27 cellular contexts compared by ENCODE assay signal in the genomic region with DNA sequence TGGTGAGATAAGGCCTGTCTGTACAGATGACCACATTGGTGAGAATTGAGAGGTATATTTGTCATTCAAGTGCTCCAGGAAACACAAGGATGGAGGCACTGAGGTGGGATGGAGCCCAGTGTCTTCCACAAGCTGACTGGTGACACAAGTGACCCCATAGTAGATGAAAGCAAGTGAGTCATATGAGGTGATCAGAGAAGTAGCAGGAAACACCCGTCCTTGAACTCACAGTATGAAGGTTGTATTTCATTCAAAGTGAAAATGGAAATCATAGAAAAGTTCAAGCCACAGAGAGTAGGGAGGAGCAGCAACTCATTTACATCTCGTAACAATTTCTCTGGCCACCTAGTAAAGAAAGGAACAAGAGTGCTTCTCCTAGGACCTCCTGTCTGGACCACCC.
"Had no signal": no experiment of that assay in that cellular context is flagged by ENCODE, and none has a peak within 500 bp of the region (broad histone marks: within the 10 kb centered on the region; RNA-seq: fewer than 3 reads in every experiment).

No MANE protein-coding gene starts in this region.

- H3K36me3 ChIP-seq: brain microvascular endothelial cell, heart left ventricle had no signal

- ATAC-seq: activated T-cell treated with anti-CD3 and anti-CD28 coated beads, Interleukin-2, amount 50 U/mL, for 4 hours; esophagus mucosa; heart left ventricle had no signal

- H3K27me3 ChIP-seq: brain microvascular endothelial cell, heart left ventricle had no signal

- DNase-seq: activated CD4-positive, alpha-beta T cell treated with anti-CD3 and anti-CD28 coated beads for 4 hours; activated CD4-positive, alpha-beta T cell treated with anti-CD3 and anti-CD28 coated beads, Interleukin-2, amount 10 ng/mL, durations not matched to agents 7 days and 5 days; activated CD4-positive, alpha-beta T cell treated with anti-CD3 and anti-CD28 coated beads, Interleukin-2, amount 50 U/mL, for 48 hours; activated CD4-positive, CD25-positive, alpha-beta regulatory T cell; activated CD4-positive, CD25-positive, alpha-beta regulatory T cell treated with anti-CD3 and anti-CD28 coated beads, Interleukin-2, amount 50 U/mL, for 72 hours; activated CD8-positive, alpha-beta memory T cell treated with anti-CD3 and anti-CD28 coated beads, Interleukin-2, amount 50 U/mL, for 48 hours; activated gamma-delta T cell; activated naive CD4-positive, alpha-beta T cell; activated naive CD4-positive, alpha-beta T cell treated with anti-CD3 and anti-CD28 coated beads, Interleukin-2, amount 10 ng/mL, durations not matched to agents 7 days and 5 days; activated naive CD8-positive, alpha-beta T cell treated with anti-CD3 and anti-CD28 coated beads, Interleukin-2, amount 10 ng/mL, durations not matched to agents 7 days and 5 days; activated T-cell treated with anti-CD3 and anti-CD28 coated beads for 4 hours; activated T-cell treated with anti-CD3 and anti-CD28 coated beads, Interleukin-2, amount 50 U/mL, for 4 hours; amniotic stem cell; anterior cingulate cortex; brain microvascular endothelial cell; dorsolateral prefrontal cortex; effector memory CD4-positive, alpha-beta T cell; endodermal cell; foreskin fibroblast; glutamatergic neuron; heart left ventricle; T-helper 2 cell had no signal

- H3K4me3 ChIP-seq: coronary artery, dorsolateral prefrontal cortex, heart left ventricle had no signal

- H3K4me1 ChIP-seq: heart left ventricle had no signal

- H3K27ac ChIP-seq: brain microvascular endothelial cell, coronary artery, dorsolateral prefrontal cortex, heart left ventricle had no signal

- H3K4me1 Mint-ChIP-seq: activated CD4-positive, alpha-beta T cell treated with anti-CD3 and anti-CD28 coated beads, Interleukin-2, amount 10 ng/mL, durations not matched to agents 7 days and 5 days; activated naive CD4-positive, alpha-beta T cell treated with anti-CD3 and anti-CD28 coated beads, Interleukin-2, amount 10 ng/mL, durations not matched to agents 7 days and 5 days; activated naive CD8-positive, alpha-beta T cell treated with anti-CD3 and anti-CD28 coated beads, Interleukin-2, amount 10 ng/mL, durations not matched to agents 7 days and 5 days; central memory CD8-positive, alpha-beta T cell; endodermal cell had no signal

- H3K27me3 Mint-ChIP-seq: activated naive CD4-positive, alpha-beta T cell treated with anti-CD3 and anti-CD28 coated beads, Interleukin-2, amount 10 ng/mL, durations not matched to agents 7 days and 5 days; activated naive CD8-positive, alpha-beta T cell treated with anti-CD3 and anti-CD28 coated beads, Interleukin-2, amount 10 ng/mL, durations not matched to agents 7 days and 5 days; central memory CD8-positive, alpha-beta T cell; dendritic cell treated with granulocyte-macrophage colony-stimulating factor and Interleukin-4, amounts not matched to agents 40 ng/mL and 50 ng/mL, for 4 days had no signal

- H3K9me3 Mint-ChIP-seq: activated CD4-positive, alpha-beta T cell treated with anti-CD3 and anti-CD28 coated beads, Interleukin-2, amount 10 ng/mL, durations not matched to agents 7 days and 5 days; activated naive CD4-positive, alpha-beta T cell treated with anti-CD3 and anti-CD28 coated beads, Interleukin-2, amount 10 ng/mL, durations not matched to agents 7 days and 5 days; activated T-cell treated with anti-CD3 and anti-CD28 coated beads, Interleukin-2, amount 50 U/mL, for 4 hours; activated T-helper 1 cell treated with anti-CD3 and anti-CD28 coated beads, Interleukin-12 subunit alpha, Interleukin-12 subunit beta, Interleukin-2, Interleukin-4 antibody, amounts not matched to agents 30 ng/mL and 10 ng/mL and 1 ng/mL, durations not matched to agents 14 hours and 24 hours and 36 hours; central memory CD8-positive, alpha-beta T cell; dendritic cell treated with granulocyte-macrophage colony-stimulating factor and Interleukin-4, amounts not matched to agents 40 ng/mL and 50 ng/mL, for 4 days had no signal

- H3K36me3 Mint-ChIP-seq: activated naive CD4-positive, alpha-beta T cell treated with anti-CD3 and anti-CD28 coated beads, Interleukin-2, amount 10 ng/mL, durations not matched to agents 7 days and 5 days; activated naive CD8-positive, alpha-beta T cell treated with anti-CD3 and anti-CD28 coated beads, Interleukin-2, amount 10 ng/mL, durations not matched to agents 7 days and 5 days had no signal

- H3K4me3 Mint-ChIP-seq: activated CD4-positive, alpha-beta T cell treated with anti-CD3 and anti-CD28 coated beads, Interleukin-2, amount 10 ng/mL, durations not matched to agents 7 days and 5 days; activated naive CD4-positive, alpha-beta T cell treated with anti-CD3 and anti-CD28 coated beads, Interleukin-2, amount 10 ng/mL, durations not matched to agents 7 days and 5 days; activated naive CD8-positive, alpha-beta T cell treated with anti-CD3 and anti-CD28 coated beads, Interleukin-2, amount 10 ng/mL, durations not matched to agents 7 days and 5 days; activated T-cell treated with anti-CD3 and anti-CD28 coated beads, Interleukin-2, amount 50 U/mL, for 4 hours; activated T-helper 1 cell treated with anti-CD3 and anti-CD28 coated beads, Interleukin-12 subunit alpha, Interleukin-12 subunit beta, Interleukin-2, Interleukin-4 antibody, amounts not matched to agents 30 ng/mL and 10 ng/mL and 1 ng/mL, durations not matched to agents 14 hours and 24 hours and 36 hours; central memory CD8-positive, alpha-beta T cell; dendritic cell treated with granulocyte-macrophage colony-stimulating factor and Interleukin-4, amounts not matched to agents 40 ng/mL and 50 ng/mL, for 4 days; endodermal cell had no signal

- H3K27ac Mint-ChIP-seq: activated CD4-positive, alpha-beta T cell treated with anti-CD3 and anti-CD28 coated beads, Interleukin-2, amount 10 ng/mL, durations not matched to agents 7 days and 5 days; activated naive CD4-positive, alpha-beta T cell treated with anti-CD3 and anti-CD28 coated beads, Interleukin-2, amount 10 ng/mL, durations not matched to agents 7 days and 5 days; activated naive CD8-positive, alpha-beta T cell treated with anti-CD3 and anti-CD28 coated beads, Interleukin-2, amount 10 ng/mL, durations not matched to agents 7 days and 5 days; activated T-helper 1 cell treated with anti-CD3 and anti-CD28 coated beads, Interleukin-12 subunit alpha, Interleukin-12 subunit beta, Interleukin-2, Interleukin-4 antibody, amounts not matched to agents 30 ng/mL and 10 ng/mL and 1 ng/mL, durations not matched to agents 14 hours and 24 hours and 36 hours; dendritic cell treated with granulocyte-macrophage colony-stimulating factor and Interleukin-4, amounts not matched to agents 40 ng/mL and 50 ng/mL, for 4 days; endodermal cell had no signal
